Comparison of ENCODE assay signal across 8 cellular contexts in genomic region chr16:85553436-85554113, GRCh38. TPM values are rescaled to one million over a fixed set of nuclear protein-coding genes. Genes with fewer than 3 reads are reported as not detected.
DNase-seq lines count a peak whose midpoint lies in the region; ATAC-seq, FAIRE-seq and TF ChIP-seq lines count a peak whose summit lies in the region.

No MANE protein-coding gene starts in this region.

- no peaks in the 10 kb centered on the region for H3K9me3 ChIP-seq in NT2/D1 (ENCODE audit: insufficient read depth, low read length)
- no peaks in the 10 kb centered on the region for H3K9me3 ChIP-seq in pancreas

- H3K4me1 ChIP-seq in NT2/D1 (ENCODE audit: insufficient read depth, insufficient read length) = peaks cover 27% of the 10 kb centered on the region
- peaks cover 3 to 8% (median 3%) of the 10 kb centered on the region in 3 donors for H3K4me1 ChIP-seq in pancreas

- H3K27ac ChIP-seq in pancreas = peak overlapping the region; percentile 76 to 96 (median 88)

- CTCF ChIA-PET in BJ (lab: Yijun Ruan, JAX) = interaction anchor here (0.8 to 2.6 kb wide), 12 partner anchors 9 to 134 kb away, joined by 3 to 13 read pairs (median 4); no protein-coding TSS in a partner anchor

- peak overlapping the region; percentile 76 for H3K4me3 ChIP-seq in BJ (ENCODE audit: low read depth, low read length)
- H3K4me3 ChIP-seq in NT2/D1 (ENCODE audit: insufficient read length, low read depth) = peak overlapping the region; percentile 43
- peak overlapping the region; percentile 71 to 86 (median 80) for H3K4me3 ChIP-seq in pancreas

- intact Hi-C loops in pancreas (cut with DNase I) = no loop called here

- 0 to 1% methylated on average over 33 to 57 of the region's 57 CpGs for WGBS in pancreas, 2 donors

- peak overlapping the region; percentile 92 for H3K9ac ChIP-seq in NT2/D1 (ENCODE audit: insufficient read length, low read depth)

- H3K27me3 ChIP-seq in BJ (ENCODE audit: control insufficient read depth, insufficient read depth, low read length) (no peaks in the 10 kb centered on the region), NT2/D1 (ENCODE audit: insufficient read depth, insufficient read length) (no peaks in the 10 kb centered on the region), pancreas (no peaks in the 10 kb centered on the region)

- TF ChIP-seq CTCF in BJ (IDR thresholded peaks at IDR 0.05; ENCODE audit: insufficient read depth, low read depth, low read length) (no peak), pancreas (IDR thresholded peaks at IDR 0.05) (no peak)

- FAIRE-seq in pancreas (lab: Jason Lieb, UNC) (no peak), HTR-8/SVneo (lab: Jason Lieb, UNC) (no peak)

- H3K36me3 ChIP-seq in BJ (ENCODE audit: control insufficient read depth, insufficient read depth, low read length) = no peaks in the 10 kb centered on the region
- no peaks in the 10 kb centered on the region for H3K36me3 ChIP-seq in NT2/D1 (ENCODE audit: insufficient read depth, insufficient read length, low read length)
- H3K36me3 ChIP-seq in pancreas = no peaks in the 10 kb centered on the region

- no peak for DNase-seq in BJ (ENCODE audit: low read depth)
- DNase-seq in NT2/D1 (ENCODE audit: low read depth, low spot score) = peak; percentile 63
- peak; percentile 22 for DNase-seq in activated gamma-delta T cell treated with anti-CD3 and anti-CD28 coated beads, Interleukin-2, amount 50 U/mL, for 16 hours (ENCODE audit: low read depth)
- DNase-seq in germinal center (ENCODE audit: low spot score) = peak; percentile 60
- DNase-seq in pancreas = peak; percentile 60 to 88 (median 75)
- DNase-seq in HTR-8/SVneo (ENCODE audit: insufficient read length, low spot score) = no peak

- POLR2A ChIA-PET in BJ (lab: Charles Lee) = interaction anchor here (0.6 kb wide), 1 partner anchor 92 kb away, joined by 3 read pairs; no protein-coding TSS in a partner anchor

- ATAC-seq in GM18868 (IDR thresholded peaks at IDR 0.05; ENCODE audit: unreplicated experiment) (peak; percentile 4), HG03159 (IDR thresholded peaks at IDR 0.05; ENCODE audit: unreplicated experiment) (peak; percentile 28), pancreas (peak; percentile 28 to 57 (median 40))

RNA-seq across cellular contexts. Expression of gene GSE1, which starts 59.5 kb away (rescaled TPM):
- polyA plus RNA-seq in BJ (2011; rRNA removed) (14.8 and 16.2 TPM in 2 replicates), pancreas (10 to 100 TPM; 32.9 to 61.5 TPM)
- 14.0 and 19.3 TPM in 2 replicates for polyA minus RNA-seq in BJ (2011; rRNA and poly(A)+ RNA removed)
- total RNA-seq in pancreas = 10 to 100 TPM; 32.0 to 50.3 (median 41.9) TPM

Comparison
In these comparisons a context has a peak if more than half of its experiments do, and no peak if none do; other contexts are left out.
1. DNase-seq: peak in NT2/D1 (single experiment), activated gamma-delta T cell treated with anti-CD3 and anti-CD28 coated beads, Interleukin-2, amount 50 U/mL, for 16 hours (single experiment), germinal center (single experiment) and pancreas (6 of 6); none in BJ (single experiment) and HTR-8/SVneo (single experiment).
2. Peak in every context shown above with its lines, with median percentiles within 50 percentile points of each other: H3K4me3 ChIP-seq and ATAC-seq.